Comparison of ENCODE assay signal across 1 cellular context in the genomic region with DNA sequence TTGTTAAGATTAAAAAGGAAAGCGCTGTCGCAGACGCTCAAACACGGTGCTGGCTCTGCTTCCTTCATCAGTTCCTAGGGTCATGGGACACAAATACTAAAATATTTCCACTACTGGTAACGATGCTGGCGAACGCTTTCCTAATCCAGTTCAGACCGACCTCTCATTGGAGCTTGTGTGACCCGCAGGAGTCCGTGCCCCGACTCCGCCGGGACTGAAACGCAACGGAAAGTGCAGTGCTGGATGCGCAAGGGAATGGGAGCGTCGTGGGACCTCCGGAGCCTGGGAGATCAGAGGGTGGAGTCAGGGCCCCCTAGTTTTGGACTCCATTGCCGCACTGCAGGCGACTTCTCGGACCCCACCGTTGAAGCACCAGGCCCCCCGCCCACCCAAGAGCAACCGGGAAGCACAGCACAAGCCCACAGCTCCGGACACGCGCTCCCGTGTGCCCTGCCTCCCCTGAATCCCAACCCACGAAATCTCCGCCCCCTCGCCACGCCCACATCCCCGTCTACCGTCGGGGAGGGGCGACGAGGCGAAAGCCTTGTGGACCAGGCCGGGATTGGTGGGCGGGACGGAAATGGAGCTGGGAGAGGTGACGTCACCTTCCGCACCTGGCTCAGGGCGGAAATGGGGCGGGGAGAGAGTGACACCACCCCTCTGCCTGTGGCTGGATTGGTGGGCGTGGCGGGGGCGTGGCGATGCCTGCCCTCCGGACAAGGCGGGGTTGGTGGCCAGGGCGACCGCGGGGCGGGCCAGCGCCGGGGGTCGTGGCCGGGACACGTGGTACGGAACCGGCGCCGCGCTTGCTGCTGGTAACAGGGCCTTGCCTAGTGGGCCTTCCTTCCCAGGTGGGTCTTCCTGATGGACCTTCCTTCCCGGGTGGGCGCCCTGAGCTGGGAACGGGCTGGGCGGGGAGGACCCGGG.
TF ChIP-seq lines count a peak whose summit lies in the region.

A gene (plus strand): TSS at position 783 of the 927 bp plus-strand sequence. CDS start 3,611 bp downstream, outside the sequence.

TF ChIP-seq in K562, 482 proteins besides CTCF, POLR2A, EP300 and RAD21 (continued from another document):
- TF ChIP-seq RBM14 (IDR thresholded peaks at IDR 0.05; ENCODE audit: borderline replicate concordance, insufficient read depth, low read depth, low read length) (no peak), CBX8 (IDR thresholded peaks at IDR 0.05; ENCODE audit: borderline replicate concordance, extremely low read depth, low read depth, low read length, poor library complexity, severe bottlenecking) (no peak), ZNF3 (CRISPR knock-in tag; IDR thresholded peaks at IDR 0.05) (no peak), MECOM (CRISPR knock-in tag; IDR thresholded peaks at IDR 0.05) (no peak), FOXA3 (CRISPR knock-in tag; conservative IDR thresholded peaks at IDR 0.05 in 1 of 2, IDR thresholded peaks at IDR 0.05 in 1 of 2) (no peak; a peak in 1 of 4 replicates), HDAC6 (IDR thresholded peaks at IDR 0.05; ENCODE audit: low read depth, low read length) (no peak), NFIX (CRISPR knock-in tag; IDR thresholded peaks at IDR 0.05; ENCODE audit: low read depth) (no peak), U2AF1 (optimal IDR thresholded peaks at IDR 0.05; ENCODE audit: low read depth, low read length) (no peak), ZNF232 (CRISPR knock-in tag; IDR thresholded peaks at IDR 0.05) (no peak)
- TF ChIP-seq, protein P1, sequence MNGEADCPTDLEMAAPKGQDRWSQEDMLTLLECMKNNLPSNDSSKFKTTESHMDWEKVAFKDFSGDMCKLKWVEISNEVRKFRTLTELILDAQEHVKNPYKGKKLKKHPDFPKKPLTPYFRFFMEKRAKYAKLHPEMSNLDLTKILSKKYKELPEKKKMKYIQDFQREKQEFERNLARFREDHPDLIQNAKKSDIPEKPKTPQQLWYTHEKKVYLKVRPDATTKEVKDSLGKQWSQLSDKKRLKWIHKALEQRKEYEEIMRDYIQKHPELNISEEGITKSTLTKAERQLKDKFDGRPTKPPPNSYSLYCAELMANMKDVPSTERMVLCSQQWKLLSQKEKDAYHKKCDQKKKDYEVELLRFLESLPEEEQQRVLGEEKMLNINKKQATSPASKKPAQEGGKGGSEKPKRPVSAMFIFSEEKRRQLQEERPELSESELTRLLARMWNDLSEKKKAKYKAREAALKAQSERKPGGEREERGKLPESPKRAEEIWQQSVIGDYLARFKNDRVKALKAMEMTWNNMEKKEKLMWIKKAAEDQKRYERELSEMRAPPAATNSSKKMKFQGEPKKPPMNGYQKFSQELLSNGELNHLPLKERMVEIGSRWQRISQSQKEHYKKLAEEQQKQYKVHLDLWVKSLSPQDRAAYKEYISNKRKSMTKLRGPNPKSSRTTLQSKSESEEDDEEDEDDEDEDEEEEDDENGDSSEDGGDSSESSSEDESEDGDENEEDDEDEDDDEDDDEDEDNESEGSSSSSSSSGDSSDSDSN (IDR thresholded peaks at IDR 0.05; ENCODE audit: borderline replicate concordance in 1 of 2, low read depth in 2 of 2, low read length in 2 of 2): no peak
